ENCODE assay signal across 8 cellular contexts in the genomic region with DNA sequence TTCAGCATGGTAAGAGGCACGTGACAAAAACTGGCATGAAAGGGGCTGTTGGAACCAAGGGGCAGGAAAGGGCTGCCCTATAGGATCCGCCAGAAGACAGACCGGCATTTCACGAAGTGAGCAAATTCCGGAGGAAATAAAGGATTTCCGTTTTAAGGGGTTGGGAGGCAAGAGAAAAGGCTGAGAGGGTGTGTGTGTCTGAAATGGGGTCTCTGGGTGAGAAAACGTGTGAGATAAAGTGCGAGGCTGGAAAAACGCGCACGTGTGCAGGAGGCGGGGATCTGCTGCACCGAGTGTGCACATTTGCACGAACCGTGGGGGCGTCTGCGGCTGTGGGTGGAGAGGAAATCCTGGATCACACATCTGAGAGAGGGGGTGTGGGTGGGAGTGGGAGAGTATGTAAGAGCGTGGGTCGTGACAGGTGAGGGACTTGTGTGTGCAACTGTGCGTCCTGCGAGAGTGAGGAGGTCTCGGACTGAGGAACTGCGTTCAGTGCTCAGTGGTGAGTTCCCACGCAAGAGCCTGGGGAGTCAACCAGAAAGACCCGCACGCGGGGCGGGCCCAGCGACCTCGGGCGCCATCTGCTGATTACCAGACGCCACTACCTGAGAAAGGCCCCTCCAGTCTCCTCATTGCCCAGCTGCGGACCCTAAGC. TPM values are rescaled to one million over a fixed set of nuclear protein-coding genes. Genes with fewer than 3 reads are reported as not detected.
DNase-seq lines count a peak whose midpoint lies in the region.

No MANE protein-coding gene starts in this region.

- H2BK15ac ChIP-seq in neuronal stem cell (ENCODE audit: low read length) = no peak overlapping the region

- no peak overlapping the region for H4K91ac ChIP-seq in neuronal stem cell (ENCODE audit: low read depth, low read length, poor library complexity)

- peak overlapping the region; percentile 99 for H4K8ac ChIP-seq in neuronal stem cell (ENCODE audit: low read depth, low read length)

- DNase-seq in DMS79 treated with DMSO at 0.1 percent for 48 hours (lab: John Stamatoyannopoulos, UW) = peak; percentile 69
- DNase-seq in DMS79 (lab: John Stamatoyannopoulos, UW) = no peak
- DNase-seq in LHCN-M2 (ENCODE audit: low read depth) = peak; percentile 41
- DNase-seq in SHP77 (lab: John Stamatoyannopoulos, UW) = peak; percentile 65 to 78
- DNase-seq in activated gamma-delta T cell (lab: John Stamatoyannopoulos, UW) = peak; percentile 51
- DNase-seq in foreskin melanocyte = peak; percentile 56
- DNase-seq in neuronal stem cell (ENCODE audit: low spot score) = peak; percentile 67

- peaks cover 6 to 10% of the 10 kb centered on the region in 2 donors for H3K4me1 ChIP-seq in neuronal stem cell (ENCODE audit: control insufficient read depth in 2 of 2, insufficient read depth in 1 of 2, low read depth in 1 of 2, low read length in 2 of 2)

- H2BK5ac ChIP-seq in neuronal stem cell (ENCODE audit: low read length) = no peak overlapping the region

- no CpG with 5 or more reads among the region's 33 CpGs for WGBS in neuronal stem cell (ENCODE audit: extremely low coverage in 2 of 2, insufficient read length in 2 of 2, insufficient replicate concordance in 1 of 2), 2 donors

- H3K18ac ChIP-seq in neuronal stem cell (ENCODE audit: low read length) = peak overlapping the region; percentile 86

- peak overlapping the region; percentile 83 for H3K9ac ChIP-seq in neuronal stem cell (ENCODE audit: low read depth, low read length, poor library complexity)

- peak overlapping the region; percentile 80 for H3K4me3 Mint-ChIP-seq in stimulated activated naive CD8-positive, alpha-beta T cell treated with anti-CD3 and anti-CD28 coated beads, Interleukin-15, Interleukin-2, amounts not matched to agents 100 ng/mL and 50 ng/mL, for 24 hours

- peaks cover 44% of the 10 kb centered on the region for H3K4me1 Mint-ChIP-seq in stimulated activated naive CD8-positive, alpha-beta T cell treated with anti-CD3 and anti-CD28 coated beads, Interleukin-15, Interleukin-2, amounts not matched to agents 100 ng/mL and 50 ng/mL, for 24 hours (ENCODE audit: low read depth)

- H3K36me3 Mint-ChIP-seq in stimulated activated naive CD8-positive, alpha-beta T cell treated with anti-CD3 and anti-CD28 coated beads, Interleukin-15, Interleukin-2, amounts not matched to agents 100 ng/mL and 50 ng/mL, for 24 hours (ENCODE audit: low read depth) = no peaks in the 10 kb centered on the region

- peaks cover 8% of the 10 kb centered on the region for H3K9me3 Mint-ChIP-seq in stimulated activated naive CD8-positive, alpha-beta T cell treated with anti-CD3 and anti-CD28 coated beads, Interleukin-15, Interleukin-2, amounts not matched to agents 100 ng/mL and 50 ng/mL, for 24 hours

- H3K14ac ChIP-seq in neuronal stem cell (ENCODE audit: low read length) = peak overlapping the region; percentile 47

- peaks cover 0 to 7% (median 0%) of the 10 kb centered on the region in 3 experiments for H3K27me3 ChIP-seq in neuronal stem cell (ENCODE audit: control insufficient read depth in 3 of 3, insufficient read depth in 3 of 3, low read depth in 1 of 3, low read length in 3 of 3)

- peak overlapping the region; percentile 17 to 68 for H3K4me3 ChIP-seq in neuronal stem cell (ENCODE audit: low read length in 2 of 2)

- H2AFZ ChIP-seq in neuronal stem cell (ENCODE audit: low read length) = peak overlapping the region; percentile 75

- H3K9me3 ChIP-seq in neuronal stem cell (replicated peaks in 1 of 2; ENCODE audit: control insufficient read depth in 2 of 2, insufficient read depth in 1 of 2, low read depth in 1 of 2, low read length in 2 of 2) = no peaks in the 10 kb centered on the region

- H2AK5ac ChIP-seq in neuronal stem cell (ENCODE audit: low read depth, low read length) = no peak overlapping the region

- H3K27me3 Mint-ChIP-seq in stimulated activated naive CD8-positive, alpha-beta T cell treated with anti-CD3 and anti-CD28 coated beads, Interleukin-15, Interleukin-2, amounts not matched to agents 100 ng/mL and 50 ng/mL, for 24 hours = peaks cover 14% of the 10 kb centered on the region

- no peaks in the 10 kb centered on the region for H3K79me1 ChIP-seq in neuronal stem cell (ENCODE audit: low read depth, low read length)

- H2BK12ac ChIP-seq in neuronal stem cell (ENCODE audit: low read length) = peak overlapping the region; percentile 35

- peak overlapping the region; percentile 83 for H3K23ac ChIP-seq in neuronal stem cell (ENCODE audit: low read depth, low read length, poor library complexity)

- H3K27ac ChIP-seq in neuronal stem cell (replicated peaks; ENCODE audit: low read length) = no peak overlapping the region

- no peaks in the 10 kb centered on the region for H3K36me3 ChIP-seq in neuronal stem cell (replicated peaks in 1 of 2; ENCODE audit: control insufficient read depth in 2 of 2, insufficient read depth in 2 of 2, low read length in 2 of 2)

- H3K4me2 ChIP-seq in neuronal stem cell (ENCODE audit: insufficient read depth, low read length, poor library complexity, severe bottlenecking) = peak overlapping the region; percentile 76

- no peak overlapping the region for H2BK120ac ChIP-seq in neuronal stem cell (ENCODE audit: low read depth, low read length)

- H3K4ac ChIP-seq in neuronal stem cell (ENCODE audit: low read length) = no peak overlapping the region

- H3K27ac Mint-ChIP-seq in stimulated activated naive CD8-positive, alpha-beta T cell treated with anti-CD3 and anti-CD28 coated beads, Interleukin-15, Interleukin-2, amounts not matched to agents 100 ng/mL and 50 ng/mL, for 24 hours = no peak overlapping the region

RNA-seq across cellular contexts. Expression of gene P2RX7, which starts 37.0 kb away (rescaled TPM):
- total RNA-seq in LHCN-M2 (2014; rRNA removed) = 0.11 and 0.32 TPM in 2 replicates
- 0.07 TPM for polyA plus RNA-seq in LHCN-M2 (2012)
- 0.20 TPM for polyA plus RNA-seq in neuronal stem cell (2013, experiment 1 of 2)
- 0.37 TPM for polyA plus RNA-seq in neuronal stem cell (2013, experiment 2 of 2)

RNA-seq across cellular contexts. Expression of gene OASL, which starts 56.6 kb away (rescaled TPM):
- 4.3 and 4.5 TPM in 2 replicates for total RNA-seq in LHCN-M2 (2014; rRNA removed)
- polyA plus RNA-seq in LHCN-M2 (2012) = 0.46 TPM
- polyA plus RNA-seq in neuronal stem cell (2013, experiment 1 of 2) = not detected
- polyA plus RNA-seq in neuronal stem cell (2013, experiment 2 of 2) = not detected
